Comparison of ENCODE assay signal across 1 cellular context in the genomic region with DNA sequence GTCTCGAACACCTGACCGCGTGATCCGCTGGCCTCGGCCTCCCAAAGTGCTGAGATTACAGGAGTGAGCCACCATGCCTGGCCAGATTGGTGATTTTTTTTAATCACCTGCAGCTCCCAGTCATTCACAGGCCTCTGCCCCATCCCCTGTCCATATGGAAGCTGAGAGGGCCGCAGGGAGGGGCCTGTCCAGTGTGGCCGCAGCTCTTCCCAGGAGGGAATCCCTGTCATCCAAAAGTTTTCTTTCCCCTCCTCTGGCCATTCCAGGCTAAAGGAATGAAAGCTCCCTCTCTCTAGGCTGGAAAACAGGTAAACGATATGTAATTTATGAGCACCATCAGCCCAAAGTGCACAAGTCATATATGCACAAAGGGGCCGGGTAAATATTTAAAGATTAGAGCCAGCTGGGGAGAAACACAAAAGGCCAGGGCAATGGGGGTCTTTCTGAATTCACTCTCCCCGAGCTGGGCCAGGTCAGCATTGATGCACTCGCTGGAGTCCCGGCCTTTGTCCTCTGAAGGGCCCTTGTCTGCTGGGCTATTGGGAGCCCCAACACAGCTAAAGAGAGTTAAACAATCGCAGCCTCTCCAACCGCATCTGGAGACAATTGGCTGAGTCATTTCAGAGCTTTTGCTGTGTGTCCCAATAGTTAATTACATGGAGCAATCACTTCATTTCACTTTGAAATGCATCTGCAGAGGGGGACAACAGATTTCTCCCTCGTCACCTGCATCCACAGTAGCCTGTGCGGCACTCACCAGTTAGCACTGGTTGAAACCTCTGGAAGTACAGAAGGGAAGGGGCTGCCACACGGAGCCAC.
A peak's percentile ranks its signal among the peaks of the same experiment; 100 is the strongest.
TF ChIP-seq lines count a peak whose summit lies in the region.

No MANE protein-coding gene starts in this region.

TF ChIP-seq in K562, 482 proteins besides CTCF, POLR2A, EP300 and RAD21:
- TF ChIP-seq MCM7 (IDR thresholded peaks at IDR 0.05) (no peak), LEF1 (IDR thresholded peaks at IDR 0.05) (no peak), MAFG (tag; conservative IDR thresholded peaks at IDR 0.05) (peak; percentile 49), ZNF316 (IDR thresholded peaks at IDR 0.05) (peak; percentile 54), TAF7 (tag; IDR thresholded peaks at IDR 0.05) (no peak), SREBF2 (CRISPR knock-in tag; IDR thresholded peaks at IDR 0.05) (no peak), NR2F6 (CRISPR knock-in tag; IDR thresholded peaks at IDR 0.05) (no peak), HDAC2 (IDR thresholded peaks at IDR 0.05) (peak; percentile 42; the same call in 1 of the 2 replicates), RBM25 (IDR thresholded peaks at IDR 0.05; ENCODE audit: low read depth, low read length, severe bottlenecking) (no peak), RCOR1 (IDR thresholded peaks at IDR 0.05; ENCODE audit: borderline replicate concordance in 1 of 2, low read depth in 2 of 2, low read length in 2 of 2) (peak in 1 of 2 experiments; percentile 80; a peak in 2 of 4 replicates), PHF21A (IDR thresholded peaks at IDR 0.05; ENCODE audit: borderline replicate concordance, low read depth) (peak; percentile 97), MAFF (IDR thresholded peaks at IDR 0.05; ENCODE audit: low read length) (0 out of 2 replicates have a peak, but pooled peaks have one; percentile 26), CEBPG (CRISPR knock-in tag; IDR thresholded peaks at IDR 0.05) (peak; percentile 19; the same call in 1 of the 2 replicates), CEBPG (tag; conservative IDR thresholded peaks at IDR 0.05 in 1 of 2, IDR thresholded peaks at IDR 0.05 in 1 of 2) (peak in 1 of 2 experiments; percentile 66; a peak in 2 of 4 replicates), NFE2 (IDR thresholded peaks at IDR 0.05; ENCODE audit: low read depth) (peak; percentile 76), XRCC4 (IDR thresholded peaks at IDR 0.05; ENCODE audit: extremely low read depth, insufficient read depth, insufficient read length) (no peak), KDM1A (IDR thresholded peaks at IDR 0.05) (peak; percentile 87), CEBPB (tag; IDR thresholded peaks at IDR 0.05) (peak; percentile 73)
- TF ChIP-seq, protein P1, sequence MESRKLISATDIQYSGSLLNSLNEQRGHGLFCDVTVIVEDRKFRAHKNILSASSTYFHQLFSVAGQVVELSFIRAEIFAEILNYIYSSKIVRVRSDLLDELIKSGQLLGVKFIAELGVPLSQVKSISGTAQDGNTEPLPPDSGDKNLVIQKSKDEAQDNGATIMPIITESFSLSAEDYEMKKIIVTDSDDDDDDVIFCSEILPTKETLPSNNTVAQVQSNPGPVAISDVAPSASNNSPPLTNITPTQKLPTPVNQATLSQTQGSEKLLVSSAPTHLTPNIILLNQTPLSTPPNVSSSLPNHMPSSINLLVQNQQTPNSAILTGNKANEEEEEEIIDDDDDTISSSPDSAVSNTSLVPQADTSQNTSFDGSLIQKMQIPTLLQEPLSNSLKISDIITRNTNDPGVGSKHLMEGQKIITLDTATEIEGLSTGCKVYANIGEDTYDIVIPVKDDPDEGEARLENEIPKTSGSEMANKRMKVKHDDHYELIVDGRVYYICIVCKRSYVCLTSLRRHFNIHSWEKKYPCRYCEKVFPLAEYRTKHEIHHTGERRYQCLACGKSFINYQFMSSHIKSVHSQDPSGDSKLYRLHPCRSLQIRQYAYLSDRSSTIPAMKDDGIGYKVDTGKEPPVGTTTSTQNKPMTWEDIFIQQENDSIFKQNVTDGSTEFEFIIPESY (CRISPR knock-in tag; IDR thresholded peaks at IDR 0.05) = no peak
- TF ChIP-seq, protein P2, sequence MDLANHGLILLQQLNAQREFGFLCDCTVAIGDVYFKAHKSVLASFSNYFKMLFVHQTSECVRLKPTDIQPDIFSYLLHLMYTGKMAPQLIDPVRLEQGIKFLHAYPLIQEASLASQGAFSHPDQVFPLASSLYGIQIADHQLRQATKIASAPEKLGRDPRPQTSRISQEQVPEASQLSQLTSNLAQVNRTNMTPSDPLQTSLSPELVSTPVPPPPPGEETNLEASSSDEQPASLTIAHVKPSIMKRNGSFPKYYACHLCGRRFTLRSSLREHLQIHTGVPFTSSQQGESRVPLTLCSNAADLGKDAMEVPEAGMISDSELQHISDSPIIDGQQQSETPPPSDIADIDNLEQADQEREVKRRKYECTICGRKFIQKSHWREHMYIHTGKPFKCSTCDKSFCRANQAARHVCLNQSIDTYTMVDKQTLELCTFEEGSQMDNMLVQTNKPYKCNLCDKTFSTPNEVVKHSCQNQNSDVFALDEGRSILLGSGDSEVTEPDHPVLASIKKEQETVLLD (IDR thresholded peaks at IDR 0.05) = no peak
- TF ChIP-seq, protein P3, sequence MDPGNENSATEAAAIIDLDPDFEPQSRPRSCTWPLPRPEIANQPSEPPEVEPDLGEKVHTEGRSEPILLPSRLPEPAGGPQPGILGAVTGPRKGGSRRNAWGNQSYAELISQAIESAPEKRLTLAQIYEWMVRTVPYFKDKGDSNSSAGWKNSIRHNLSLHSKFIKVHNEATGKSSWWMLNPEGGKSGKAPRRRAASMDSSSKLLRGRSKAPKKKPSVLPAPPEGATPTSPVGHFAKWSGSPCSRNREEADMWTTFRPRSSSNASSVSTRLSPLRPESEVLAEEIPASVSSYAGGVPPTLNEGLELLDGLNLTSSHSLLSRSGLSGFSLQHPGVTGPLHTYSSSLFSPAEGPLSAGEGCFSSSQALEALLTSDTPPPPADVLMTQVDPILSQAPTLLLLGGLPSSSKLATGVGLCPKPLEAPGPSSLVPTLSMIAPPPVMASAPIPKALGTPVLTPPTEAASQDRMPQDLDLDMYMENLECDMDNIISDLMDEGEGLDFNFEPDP (CRISPR knock-in tag; IDR thresholded peaks at IDR 0.05) = no peak
- TF ChIP-seq, protein P4, sequence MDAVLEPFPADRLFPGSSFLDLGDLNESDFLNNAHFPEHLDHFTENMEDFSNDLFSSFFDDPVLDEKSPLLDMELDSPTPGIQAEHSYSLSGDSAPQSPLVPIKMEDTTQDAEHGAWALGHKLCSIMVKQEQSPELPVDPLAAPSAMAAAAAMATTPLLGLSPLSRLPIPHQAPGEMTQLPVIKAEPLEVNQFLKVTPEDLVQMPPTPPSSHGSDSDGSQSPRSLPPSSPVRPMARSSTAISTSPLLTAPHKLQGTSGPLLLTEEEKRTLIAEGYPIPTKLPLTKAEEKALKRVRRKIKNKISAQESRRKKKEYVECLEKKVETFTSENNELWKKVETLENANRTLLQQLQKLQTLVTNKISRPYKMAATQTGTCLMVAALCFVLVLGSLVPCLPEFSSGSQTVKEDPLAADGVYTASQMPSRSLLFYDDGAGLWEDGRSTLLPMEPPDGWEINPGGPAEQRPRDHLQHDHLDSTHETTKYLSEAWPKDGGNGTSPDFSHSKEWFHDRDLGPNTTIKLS (IDR thresholded peaks at IDR 0.05; ENCODE audit: borderline replicate concordance, low read depth) = no peak
- TF ChIP-seq, protein P5, sequence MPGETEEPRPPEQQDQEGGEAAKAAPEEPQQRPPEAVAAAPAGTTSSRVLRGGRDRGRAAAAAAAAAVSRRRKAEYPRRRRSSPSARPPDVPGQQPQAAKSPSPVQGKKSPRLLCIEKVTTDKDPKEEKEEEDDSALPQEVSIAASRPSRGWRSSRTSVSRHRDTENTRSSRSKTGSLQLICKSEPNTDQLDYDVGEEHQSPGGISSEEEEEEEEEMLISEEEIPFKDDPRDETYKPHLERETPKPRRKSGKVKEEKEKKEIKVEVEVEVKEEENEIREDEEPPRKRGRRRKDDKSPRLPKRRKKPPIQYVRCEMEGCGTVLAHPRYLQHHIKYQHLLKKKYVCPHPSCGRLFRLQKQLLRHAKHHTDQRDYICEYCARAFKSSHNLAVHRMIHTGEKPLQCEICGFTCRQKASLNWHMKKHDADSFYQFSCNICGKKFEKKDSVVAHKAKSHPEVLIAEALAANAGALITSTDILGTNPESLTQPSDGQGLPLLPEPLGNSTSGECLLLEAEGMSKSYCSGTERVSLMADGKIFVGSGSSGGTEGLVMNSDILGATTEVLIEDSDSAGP (CRISPR knock-in tag; IDR thresholded peaks at IDR 0.05) = no peak
- TF ChIP-seq, protein P6, sequence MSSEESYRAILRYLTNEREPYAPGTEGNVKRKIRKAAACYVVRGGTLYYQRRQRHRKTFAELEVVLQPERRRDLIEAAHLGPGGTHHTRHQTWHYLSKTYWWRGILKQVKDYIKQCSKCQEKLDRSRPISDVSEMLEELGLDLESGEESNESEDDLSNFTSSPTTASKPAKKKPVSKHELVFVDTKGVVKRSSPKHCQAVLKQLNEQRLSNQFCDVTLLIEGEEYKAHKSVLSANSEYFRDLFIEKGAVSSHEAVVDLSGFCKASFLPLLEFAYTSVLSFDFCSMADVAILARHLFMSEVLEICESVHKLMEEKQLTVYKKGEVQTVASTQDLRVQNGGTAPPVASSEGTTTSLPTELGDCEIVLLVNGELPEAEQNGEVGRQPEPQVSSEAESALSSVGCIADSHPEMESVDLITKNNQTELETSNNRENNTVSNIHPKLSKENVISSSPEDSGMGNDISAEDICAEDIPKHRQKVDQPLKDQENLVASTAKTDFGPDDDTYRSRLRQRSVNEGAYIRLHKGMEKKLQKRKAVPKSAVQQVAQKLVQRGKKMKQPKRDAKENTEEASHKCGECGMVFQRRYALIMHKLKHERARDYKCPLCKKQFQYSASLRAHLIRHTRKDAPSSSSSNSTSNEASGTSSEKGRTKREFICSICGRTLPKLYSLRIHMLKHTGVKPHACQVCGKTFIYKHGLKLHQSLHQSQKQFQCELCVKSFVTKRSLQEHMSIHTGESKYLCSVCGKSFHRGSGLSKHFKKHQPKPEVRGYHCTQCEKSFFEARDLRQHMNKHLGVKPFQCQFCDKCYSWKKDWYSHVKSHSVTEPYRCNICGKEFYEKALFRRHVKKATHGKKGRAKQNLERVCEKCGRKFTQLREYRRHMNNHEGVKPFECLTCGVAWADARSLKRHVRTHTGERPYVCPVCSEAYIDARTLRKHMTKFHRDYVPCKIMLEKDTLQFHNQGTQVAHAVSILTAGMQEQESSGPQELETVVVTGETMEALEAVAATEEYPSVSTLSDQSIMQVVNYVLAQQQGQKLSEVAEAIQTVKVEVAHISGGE (CRISPR knock-in tag; IDR thresholded peaks at IDR 0.05) = no peak
